ENCODE assay signal across 8 cellular contexts in genomic region chr1:6646499-6647148, GRCh38. TPM values are rescaled to one million over a fixed set of nuclear protein-coding genes. Genes with fewer than 3 reads are reported as not detected.
DNase-seq lines count a peak whose midpoint lies in the region; ATAC-seq, FAIRE-seq and TF ChIP-seq lines count a peak whose summit lies in the region.

No MANE protein-coding gene starts in this region.

- 62 to 83% methylated on average over 4 to 10 of the region's 10 CpGs for WGBS in transverse colon (ENCODE audit: low coverage in 1 of 2), 2 donors

- TF ChIP-seq EP300 in transverse colon (IDR thresholded peaks at IDR 0.05; ENCODE audit: low read depth) = no peak

- DNase-seq in CD1c-positive myeloid dendritic cell (ENCODE audit: extremely low spot score) (peak; percentile 69), NCI-H526 treated with DMSO at 0.1 percent for 48 hours (lab: John Stamatoyannopoulos, UW) (peak; percentile 30), keratinocyte (ENCODE audit: low read depth, low spot score) (no peak), transverse colon (no peak)
- no peak for DNase-seq in activated T-helper 1 cell treated with anti-CD3 and anti-CD28 coated beads, Interleukin-12 subunit alpha, Interleukin-12 subunit beta, Interleukin-2, Interleukin-4 antibody, amounts not matched to agents 30 ng/mL and 10 ng/mL and 1 ng/mL, durations not matched to agents 14 hours and 24 hours and 36 hours (ENCODE audit: low spot score)

- no peaks in the 10 kb centered on the region for H3K79me2 ChIP-seq in keratinocyte (ENCODE audit: control insufficient read depth, insufficient read depth, low read length)

- H3K9ac ChIP-seq in keratinocyte (ENCODE audit: control insufficient read depth, extremely low read depth, insufficient read depth, low read length) = no peak overlapping the region

- no peaks in the 10 kb centered on the region for H3K27me3 Mint-ChIP-seq in brain
- H3K27me3 Mint-ChIP-seq in activated T-helper 1 cell treated with anti-CD3 and anti-CD28 coated beads, Interleukin-12 subunit alpha, Interleukin-12 subunit beta, Interleukin-2, Interleukin-4 antibody, amounts not matched to agents 30 ng/mL and 10 ng/mL and 1 ng/mL, durations not matched to agents 14 hours and 24 hours and 36 hours (ENCODE audit: insufficient read depth) = no peaks in the 10 kb centered on the region

- H3K4me2 ChIP-seq in keratinocyte (ENCODE audit: control insufficient read depth, extremely low read depth, insufficient read depth, low read depth, low read length) = no peak overlapping the region

- H3K4me1 ChIP-seq in keratinocyte (ENCODE audit: control insufficient read depth, extremely low read depth, insufficient read depth, low read length) = no peaks in the 10 kb centered on the region
- H3K4me1 ChIP-seq in transverse colon = no peaks in the 10 kb centered on the region

- H3K27me3 ChIP-seq in keratinocyte (ENCODE audit: control insufficient read depth, extremely low read depth, insufficient read depth, low read length) (no peaks in the 10 kb centered on the region), transverse colon (no peaks in the 10 kb centered on the region)

- no peak for TF ChIP-seq POLR2A in transverse colon (IDR thresholded peaks at IDR 0.05)

- peak overlapping the region in 2 of 5 experiments; percentile 8 to 43 for H3K27ac Mint-ChIP-seq in brain
- H3K27ac Mint-ChIP-seq in activated T-helper 1 cell treated with anti-CD3 and anti-CD28 coated beads, Interleukin-12 subunit alpha, Interleukin-12 subunit beta, Interleukin-2, Interleukin-4 antibody, amounts not matched to agents 30 ng/mL and 10 ng/mL and 1 ng/mL, durations not matched to agents 14 hours and 24 hours and 36 hours = no peak overlapping the region

- peaks cover 35% of the 10 kb centered on the region for H3K36me3 Mint-ChIP-seq in brain
- peaks cover 19% of the 10 kb centered on the region for H3K36me3 Mint-ChIP-seq in activated T-helper 1 cell treated with anti-CD3 and anti-CD28 coated beads, Interleukin-12 subunit alpha, Interleukin-12 subunit beta, Interleukin-2, Interleukin-4 antibody, amounts not matched to agents 30 ng/mL and 10 ng/mL and 1 ng/mL, durations not matched to agents 14 hours and 24 hours and 36 hours (ENCODE audit: low read depth)

- no peaks in the 10 kb centered on the region for H3K4me1 Mint-ChIP-seq in brain
- peaks cover 7% of the 10 kb centered on the region for H3K4me1 Mint-ChIP-seq in activated T-helper 1 cell treated with anti-CD3 and anti-CD28 coated beads, Interleukin-12 subunit alpha, Interleukin-12 subunit beta, Interleukin-2, Interleukin-4 antibody, amounts not matched to agents 30 ng/mL and 10 ng/mL and 1 ng/mL, durations not matched to agents 14 hours and 24 hours and 36 hours (ENCODE audit: low read depth)

- H3K9me3 Mint-ChIP-seq in brain = no peaks in the 10 kb centered on the region
- H3K9me3 Mint-ChIP-seq in activated T-helper 1 cell treated with anti-CD3 and anti-CD28 coated beads, Interleukin-12 subunit alpha, Interleukin-12 subunit beta, Interleukin-2, Interleukin-4 antibody, amounts not matched to agents 30 ng/mL and 10 ng/mL and 1 ng/mL, durations not matched to agents 14 hours and 24 hours and 36 hours = no peaks in the 10 kb centered on the region

- intact Hi-C loops in transverse colon (cut with DNase I; ENCODE audit: low total_unique reads) = loop anchor here (2.0 to 10.0 kb wide), 2 partner anchors 92 to 162 kb away; partner anchors contain the start of genes NOL9 and TAS1R1
- intact Hi-C loops in activated T-helper 1 cell treated with anti-CD3 and anti-CD28 coated beads, Interleukin-12 subunit alpha, Interleukin-12 subunit beta, Interleukin-2, Interleukin-4 antibody, amounts not matched to agents 30 ng/mL and 10 ng/mL and 1 ng/mL, durations not matched to agents 14 hours and 24 hours and 36 hours (cut with micrococcal nuclease) = loop anchor here (1.0 kb wide), 3 partner anchors 44 to 160 kb away; partner anchors contain the start of genes KLHL21 and NOL9

- peak; percentile 46 for FAIRE-seq in keratinocyte (lab: Jason Lieb, UNC)

- no peak overlapping the region for H2AFZ ChIP-seq in keratinocyte (ENCODE audit: control insufficient read depth, low read length)

- H3K9me3 ChIP-seq in keratinocyte (ENCODE audit: control insufficient read depth, low read depth, low read length) (no peaks in the 10 kb centered on the region), transverse colon (no peaks in the 10 kb centered on the region)

- no peaks in the 10 kb centered on the region for H3K9me1 ChIP-seq in keratinocyte (ENCODE audit: control insufficient read depth, extremely low read depth, insufficient read depth, low read length)

- dilution Hi-C loops in keratinocyte (cut with MboI; ENCODE audit: extremely low pct_ligation_motif_present, low sequenced_read_pairs) = no loop called here

- H4K20me1 ChIP-seq in keratinocyte (ENCODE audit: control insufficient read depth, extremely low read depth, insufficient read depth, low read length) = no peaks in the 10 kb centered on the region

- H3K27ac ChIP-seq in keratinocyte (ENCODE audit: control insufficient read depth, insufficient read depth, low read length) (no peak overlapping the region), transverse colon (no peak overlapping the region)

- H3K36me3 ChIP-seq in keratinocyte (ENCODE audit: control insufficient read depth in 2 of 2, extremely low read depth in 1 of 2, insufficient read depth in 2 of 2, low read length in 2 of 2) (peaks cover 26 to 36% of the 10 kb centered on the region in 2 experiments), transverse colon (peaks cover 0 to 11% (median 2%) of the 10 kb centered on the region in 4 donors)

- H3K4me3 ChIP-seq in keratinocyte (ENCODE audit: control insufficient read depth in 2 of 3, extremely low read depth in 1 of 3, insufficient read depth in 2 of 3, low read depth in 1 of 3, low read length in 3 of 3) = no peak overlapping the region
- no peak overlapping the region for H3K4me3 ChIP-seq in transverse colon

- peak; percentile 35; the same call in 1 of the 2 replicates for TF ChIP-seq CTCF in GM12874 (IDR thresholded peaks at IDR 0.05; ENCODE audit: insufficient read depth, low read depth, low read length)
- TF ChIP-seq CTCF in brain (conservative IDR thresholded peaks at IDR 0.05) = peak; percentile 67 to 79
- TF ChIP-seq CTCF in keratinocyte (optimal IDR thresholded peaks at IDR 0.05 in 1 of 3, IDR thresholded peaks at IDR 0.05 in 1 of 3, conservative IDR thresholded peaks at IDR 0.05 in 1 of 3; ENCODE audit: extremely low read depth in 1 of 3, insufficient read depth in 2 of 3, low read length in 3 of 3) = peak; percentile 29 to 59 (median 49)
- TF ChIP-seq CTCF in transverse colon (IDR thresholded peaks at IDR 0.05) = peak; percentile 50 to 64 (median 58)

- in situ Hi-C loops in transverse colon (cut with MboI; ENCODE audit: low pct_ligation_motif_present in 1 of 4, low pct_unique_long_range_greater_than_20kb in 1 of 4, low sequenced_read_pairs in 3 of 4) = loop anchor here (10.0 to 25.0 kb wide), 2 partner anchors 159 to 162 kb away; partner anchors contain the start of gene PLEKHG5 (in 3 of the 4)

- H3K4me3 Mint-ChIP-seq in brain = no peak overlapping the region
- H3K4me3 Mint-ChIP-seq in activated T-helper 1 cell treated with anti-CD3 and anti-CD28 coated beads, Interleukin-12 subunit alpha, Interleukin-12 subunit beta, Interleukin-2, Interleukin-4 antibody, amounts not matched to agents 30 ng/mL and 10 ng/mL and 1 ng/mL, durations not matched to agents 14 hours and 24 hours and 36 hours = no peak overlapping the region

- no peak for ATAC-seq in GM21528 (IDR thresholded peaks at IDR 0.05; ENCODE audit: low FRiP score, unreplicated experiment)

RNA-seq across cellular contexts. Expression of gene THAP3, which starts 22.0 kb away (rescaled TPM):
- polyA plus RNA-seq in brain (ENCODE audit: insufficient read depth, low read depth, low replicate concordance) = 28.1 TPM
- polyA plus RNA-seq in keratinocyte = 5.1 to 6.0 TPM (median 5.1 TPM) in 3 replicates
- 8.6 TPM for polyA plus RNA-seq in keratinocyte (2011; ENCODE audit: low read depth)
- polyA plus RNA-seq in keratinocyte (2011; cell fraction: cytosol; rRNA removed) = 2.8 and 4.3 TPM in 2 replicates
- 6.3 and 7.6 TPM in 2 replicates for polyA plus RNA-seq in keratinocyte (2011; cell fraction: nucleus; rRNA removed)
- polyA plus RNA-seq in keratinocyte (2012; ENCODE audit: low replicate concordance) = 7.3 and 9.8 TPM in 2 replicates
- 2.4 to 17.0 TPM (median 3.1 TPM) in 3 replicates for polyA minus RNA-seq in keratinocyte
- 7.3 TPM for polyA minus RNA-seq in keratinocyte (2011; cell fraction: cytosol; rRNA and poly(A)+ RNA removed)
- 1.8 and 3.2 TPM in 2 replicates for polyA minus RNA-seq in keratinocyte (2011; cell fraction: nucleus; rRNA and poly(A)+ RNA removed)
- total RNA-seq in transverse colon = 10 to 100 TPM in 2 of 4 donors, 1 to 10 TPM in 2; 7.5 to 21.0 (median 13.2) TPM
- 22.2 and 23.5 TPM in 2 replicates for total RNA-seq in activated T-helper 1 cell treated with anti-CD3 and anti-CD28 coated beads, Interleukin-12 subunit alpha, Interleukin-12 subunit beta, Interleukin-2, Interleukin-4 antibody, amounts not matched to agents 30 ng/mL and 10 ng/mL and 1 ng/mL, durations not matched to agents 14 hours and 24 hours and 36 hours

RNA-seq across cellular contexts. Expression of gene PHF13, which starts 33.1 kb away (rescaled TPM):
- polyA plus RNA-seq in brain (ENCODE audit: insufficient read depth, low read depth, low replicate concordance) = 31.7 TPM
- 2.4 to 8.3 TPM (median 4.5 TPM) in 3 replicates for polyA plus RNA-seq in keratinocyte
- polyA plus RNA-seq in keratinocyte (2011; ENCODE audit: low read depth) = 5.5 TPM
- polyA plus RNA-seq in keratinocyte (2011; cell fraction: cytosol; rRNA removed) = 4.1 and 4.2 TPM in 2 replicates
- polyA plus RNA-seq in keratinocyte (2011; cell fraction: nucleus; rRNA removed) = 13.6 and 13.9 TPM in 2 replicates
- polyA plus RNA-seq in keratinocyte (2012; ENCODE audit: low replicate concordance) = 9.5 and 18.7 TPM in 2 replicates
- 2.9 to 4.9 TPM (median 4.6 TPM) in 3 replicates for polyA minus RNA-seq in keratinocyte
- 3.1 TPM for polyA minus RNA-seq in keratinocyte (2011; cell fraction: cytosol; rRNA and poly(A)+ RNA removed)
- 5.7 and 7.1 TPM in 2 replicates for polyA minus RNA-seq in keratinocyte (2011; cell fraction: nucleus; rRNA and poly(A)+ RNA removed)
- 10 to 100 TPM in 2 of 4 donors, 1 to 10 TPM in 2; 8.7 to 17.3 (median 10.3) TPM for total RNA-seq in transverse colon
- 18.8 and 19.5 TPM in 2 replicates for total RNA-seq in activated T-helper 1 cell treated with anti-CD3 and anti-CD28 coated beads, Interleukin-12 subunit alpha, Interleukin-12 subunit beta, Interleukin-2, Interleukin-4 antibody, amounts not matched to agents 30 ng/mL and 10 ng/mL and 1 ng/mL, durations not matched to agents 14 hours and 24 hours and 36 hours

RNA-seq across cellular contexts. Expression of gene KLHL21, which starts 44.0 kb away (rescaled TPM):
- polyA plus RNA-seq in brain (ENCODE audit: insufficient read depth, low read depth, low replicate concordance) = 22.0 TPM
- 24.8 to 51.0 TPM (median 32.8 TPM) in 3 replicates for polyA plus RNA-seq in keratinocyte
- 40.9 TPM for polyA plus RNA-seq in keratinocyte (2011; ENCODE audit: low read depth)
- polyA plus RNA-seq in keratinocyte (2011; cell fraction: cytosol; rRNA removed) = 21.0 and 28.6 TPM in 2 replicates
- 92.1 and 94.8 TPM in 2 replicates for polyA plus RNA-seq in keratinocyte (2011; cell fraction: nucleus; rRNA removed)
- polyA plus RNA-seq in keratinocyte (2012; ENCODE audit: low replicate concordance) = 61.1 and 71.4 TPM in 2 replicates
- polyA minus RNA-seq in keratinocyte = 45.2 to 103 TPM (median 54.5 TPM) in 3 replicates
- 99.4 TPM for polyA minus RNA-seq in keratinocyte (2011; cell fraction: cytosol; rRNA and poly(A)+ RNA removed)
- 96.4 and 111 TPM in 2 replicates for polyA minus RNA-seq in keratinocyte (2011; cell fraction: nucleus; rRNA and poly(A)+ RNA removed)
- total RNA-seq in transverse colon = 10 to 100 TPM; 23.6 to 67.7 (median 36.1) TPM
- 27.8 and 28.1 TPM in 2 replicates for total RNA-seq in activated T-helper 1 cell treated with anti-CD3 and anti-CD28 coated beads, Interleukin-12 subunit alpha, Interleukin-12 subunit beta, Interleukin-2, Interleukin-4 antibody, amounts not matched to agents 30 ng/mL and 10 ng/mL and 1 ng/mL, durations not matched to agents 14 hours and 24 hours and 36 hours

RNA-seq across cellular contexts. Expression of gene DNAJC11, which starts 55.0 kb away (rescaled TPM):
- polyA plus RNA-seq in brain (ENCODE audit: insufficient read depth, low read depth, low replicate concordance) = 44.8 TPM
- polyA plus RNA-seq in keratinocyte = 20.5 to 53.1 TPM (median 40.8 TPM) in 3 replicates
- 26.8 TPM for polyA plus RNA-seq in keratinocyte (2011; ENCODE audit: low read depth)
- 42.3 and 46.1 TPM in 2 replicates for polyA plus RNA-seq in keratinocyte (2011; cell fraction: cytosol; rRNA removed)
- polyA plus RNA-seq in keratinocyte (2011; cell fraction: nucleus; rRNA removed) = 78.9 and 81.3 TPM in 2 replicates
- polyA plus RNA-seq in keratinocyte (2012; ENCODE audit: low replicate concordance) = 30.5 and 67.7 TPM in 2 replicates
- polyA minus RNA-seq in keratinocyte = 31.3 to 52.4 TPM (median 45.4 TPM) in 3 replicates
- polyA minus RNA-seq in keratinocyte (2011; cell fraction: cytosol; rRNA and poly(A)+ RNA removed) = 27.6 TPM
- 21.9 and 36.2 TPM in 2 replicates for polyA minus RNA-seq in keratinocyte (2011; cell fraction: nucleus; rRNA and poly(A)+ RNA removed)
- total RNA-seq in transverse colon = 10 to 100 TPM; 62.1 to 80.0 (median 70.9) TPM
- total RNA-seq in activated T-helper 1 cell treated with anti-CD3 and anti-CD28 coated beads, Interleukin-12 subunit alpha, Interleukin-12 subunit beta, Interleukin-2, Interleukin-4 antibody, amounts not matched to agents 30 ng/mL and 10 ng/mL and 1 ng/mL, durations not matched to agents 14 hours and 24 hours and 36 hours = 81.4 and 84.4 TPM in 2 replicates

Comparison
In these comparisons a context has a peak if more than half of its experiments do, and no peak if none do; other contexts are left out.
1. DNase-seq: peak in CD1c-positive myeloid dendritic cell (single experiment) and NCI-H526 treated with DMSO at 0.1 percent for 48 hours (single experiment); none in keratinocyte (single experiment), transverse colon (single experiment) and activated T-helper 1 cell treated with anti-CD3 and anti-CD28 coated beads, Interleukin-12 subunit alpha, Interleukin-12 subunit beta, Interleukin-2, Interleukin-4 antibody, amounts not matched to agents 30 ng/mL and 10 ng/mL and 1 ng/mL, durations not matched to agents 14 hours and 24 hours and 36 hours (single experiment).
2. Peak in every context shown above with its lines, with median percentiles within 50 percentile points of each other: CTCF ChIP-seq.